ENCODE assay signal across 10 cellular contexts in the genomic region with DNA sequence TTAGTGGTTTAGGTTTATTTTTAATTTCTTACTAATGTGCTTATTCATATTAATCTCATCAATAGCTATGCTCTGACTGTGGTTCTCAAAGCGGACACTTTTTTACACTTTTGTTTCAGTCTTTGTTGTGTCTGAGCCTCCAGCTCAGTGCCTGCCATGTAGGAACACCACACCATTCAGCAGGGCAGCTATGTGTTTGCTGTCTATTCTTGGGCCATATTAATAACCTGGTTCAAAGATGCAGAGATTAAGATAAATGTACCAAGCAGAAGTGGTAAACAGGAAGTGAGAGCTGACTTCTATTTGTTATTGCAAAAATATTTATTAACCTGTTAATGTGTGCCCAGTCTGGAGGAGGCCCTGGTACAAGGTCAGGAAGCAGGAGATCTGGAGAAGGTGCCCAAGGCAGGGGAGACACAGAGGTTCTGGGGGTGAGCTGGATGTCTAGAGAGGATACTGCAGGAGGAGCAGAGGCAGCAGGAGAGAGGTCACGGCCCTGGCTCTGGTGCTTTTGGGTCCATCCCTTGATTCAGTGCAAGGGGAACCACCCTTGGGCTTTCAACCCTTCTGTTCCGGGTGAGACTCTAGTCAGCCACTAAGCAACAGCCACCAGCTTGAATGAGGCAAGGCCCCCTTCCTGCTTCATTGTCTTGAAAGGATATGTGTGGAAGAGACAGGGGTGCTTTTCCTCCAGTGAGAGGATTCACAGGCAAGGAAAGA. TPM values are rescaled to one million over a fixed set of nuclear protein-coding genes. Genes with fewer than 3 reads are reported as not detected.
DNase-seq lines count a peak whose midpoint lies in the region; ATAC-seq and TF ChIP-seq lines count a peak whose summit lies in the region.
"Had no signal": no experiment of that assay in that cellular context is flagged by ENCODE, and none has a peak within 500 bp of the region (broad histone marks: within the 10 kb centered on the region; RNA-seq: fewer than 3 reads in every experiment).

No MANE protein-coding gene starts in this region.

- H3K4me1 ChIP-seq in heart left ventricle: peaks cover 0 to 17% (median 0%) of the 10 kb centered on the region in 12 donors
- no peaks in the 10 kb centered on the region for H3K4me1 ChIP-seq in right cardiac atrium (ENCODE audit: control insufficient read depth, insufficient read depth, low read length)
- peaks cover 19% of the 10 kb centered on the region for H3K4me1 ChIP-seq in upper lobe of right lung

- TF ChIP-seq CTCF in heart left ventricle (IDR thresholded peaks at IDR 0.05): no peak
- no peak for TF ChIP-seq CTCF in upper lobe of right lung (IDR thresholded peaks at IDR 0.05)

- peaks cover 0 to 16% (median 0%) of the 10 kb centered on the region in 12 donors for H3K9me3 ChIP-seq in heart left ventricle
- H3K9me3 ChIP-seq in right cardiac atrium (ENCODE audit: control insufficient read depth, low read length): no peaks in the 10 kb centered on the region
- H3K9me3 ChIP-seq in upper lobe of right lung: no peaks in the 10 kb centered on the region
- H3K9me3 ChIP-seq: MG63 had no signal

- TF ChIP-seq POLR2A in heart left ventricle (IDR thresholded peaks at IDR 0.05): no peak

- H3K27me3 ChIP-seq in heart left ventricle: peaks cover 0 to 5% (median 0%) of the 10 kb centered on the region in 9 donors
- H3K27me3 ChIP-seq in right cardiac atrium (ENCODE audit: control insufficient read depth, insufficient read depth): no peaks in the 10 kb centered on the region
- H3K27me3 ChIP-seq in upper lobe of right lung: no peaks in the 10 kb centered on the region
- H3K27me3 ChIP-seq: MG63 had no signal

- WGBS in heart left ventricle, 4 donors: 82 to 94% (median 93%) methylated on average over 3 of the region's 3 CpGs
- 86% methylated on average over 3 of the region's 3 CpGs for WGBS in right cardiac atrium

- H3K36me3 ChIP-seq in heart left ventricle: no peaks in the 10 kb centered on the region
- H3K36me3 ChIP-seq in upper lobe of right lung: no peaks in the 10 kb centered on the region
- H3K36me3 ChIP-seq: MG63 had no signal

- H3K4me3 ChIP-seq in heart left ventricle (peak overlapping the region in 7 of 12 donors; percentile 9 to 64 (median 32)), right cardiac atrium (ENCODE audit: low read length) (peak overlapping the region; percentile 18), upper lobe of right lung (peak overlapping the region; percentile 43)
- H3K4me3 ChIP-seq: MG63 had no signal

- intact Hi-C loops in heart left ventricle (cut with DNase I) (no loop called here), cardiac septum (cut with DNase I) (no loop called here), right cardiac atrium (cut with DNase I) (no loop called here), upper lobe of right lung (cut with DNase I) (no loop called here)

- H3K27ac ChIP-seq in heart left ventricle (peak overlapping the region in 1 of 12 donors; percentile 90), right cardiac atrium (ENCODE audit: low read length) (no peak overlapping the region), upper lobe of right lung (peak overlapping the region; percentile 76)

- DNase-seq in heart left ventricle (no peak), cardiac septum (ENCODE audit: low spot score) (no peak), right cardiac atrium (no peak), upper lobe of right lung (no peak), middle frontal gyrus (ENCODE audit: extremely low spot score, low spot score) (no peak), NCI-H1092 (lab: John Stamatoyannopoulos, UW) (no peak)
- DNase-seq: MG63, SIG-M5 had no signal

- ATAC-seq in heart left ventricle (no peak), HG03442 (IDR thresholded peaks at IDR 0.05; ENCODE audit: unreplicated experiment) (peak; percentile 60), right cardiac atrium (peak in 1 of 2 donors; percentile 48), upper lobe of right lung (peak; percentile 72), GM18868 (IDR thresholded peaks at IDR 0.05; ENCODE audit: unreplicated experiment) (no peak)

RNA-seq across cellular contexts. Expression of a gene that starts 1.9 kb away (rescaled TPM):
- total RNA-seq in heart left ventricle: 10 to 100 TPM in 2 of 9 donors, 1 to 10 TPM in 7; 2.0 to 32.0 (median 4.7) TPM
- polyA plus RNA-seq in heart left ventricle: 10 to 100 TPM in 1 of 2 donors, 1 to 10 TPM in 1; 2.3 to 12.8 TPM
- 4.3 TPM for total RNA-seq in cardiac septum
- total RNA-seq in right cardiac atrium: 1 to 10 TPM; 5.8 to 9.1 (median 7.2) TPM
- 3.1 TPM for polyA plus RNA-seq in right cardiac atrium
- 65.4 TPM for total RNA-seq in upper lobe of right lung

RNA-seq across cellular contexts. Expression of a gene that starts 53.1 kb away (rescaled TPM):
- total RNA-seq in heart left ventricle (100 to 1,000 TPM; 102 to 244 (median 143) TPM), cardiac septum (218 TPM), right cardiac atrium (100 to 1,000 TPM in 2 of 4 donors, 10 to 100 TPM in 2; 92.6 to 131 (median 113) TPM), upper lobe of right lung (64.3 TPM)
- polyA plus RNA-seq in heart left ventricle (100 to 1,000 TPM in 1 of 2 donors, 10 to 100 TPM in 1; 43.2 to 205 TPM), right cardiac atrium (72.1 TPM)

Comparison
In these comparisons a context has a peak if more than half of its experiments do, and no peak if none do; other contexts are left out.
1. ATAC-seq: peak in HG03442 (single experiment) and upper lobe of right lung (single experiment); none in heart left ventricle (0 of 4) and GM18868 (single experiment).
2. Peak in every context shown above with its lines, with median percentiles within 50 percentile points of each other: H3K4me3 ChIP-seq.